ENCODE assay signal across 1 cellular context in genomic region chr1:210647406-210648333, GRCh38.
TF ChIP-seq lines count a peak whose summit lies in the region.

No MANE protein-coding gene starts in this region.

TF ChIP-seq in GM23338, 12 proteins besides CTCF, POLR2A, EP300 and RAD21:
- TF ChIP-seq REST (IDR thresholded peaks at IDR 0.05; ENCODE audit: unreplicated experiment) (no peak), ZNF462 (CRISPR knock-in tag; IDR thresholded peaks at IDR 0.05) (no peak), NANOG (IDR thresholded peaks at IDR 0.05; ENCODE audit: borderline replicate concordance) (no peak), STAT1 (IDR thresholded peaks at IDR 0.05; ENCODE audit: unreplicated experiment) (no peak), EZH2phosphoT487 (IDR thresholded peaks at IDR 0.05; ENCODE audit: unreplicated experiment) (no peak), POLR2AphosphoS5 (IDR thresholded peaks at IDR 0.05; ENCODE audit: low read depth) (no peak)
